24 cellular contexts compared by ENCODE assay signal in genomic region chr2:103805746-103806145, GRCh38.
DNase-seq lines count a peak whose midpoint lies in the region; ATAC-seq, FAIRE-seq and TF ChIP-seq lines count a peak whose summit lies in the region.
"Had no signal": no experiment of that assay in that cellular context is flagged by ENCODE, and none has a peak within 500 bp of the region (broad histone marks: within the 10 kb centered on the region; RNA-seq: fewer than 3 reads in every experiment).

No MANE protein-coding gene starts in this region.

- peaks cover 2 to 10% of the 10 kb centered on the region in 2 donors for H3K4me1 ChIP-seq in neuronal stem cell (ENCODE audit: control insufficient read depth in 2 of 2, insufficient read depth in 1 of 2, low read depth in 1 of 2, low read length in 2 of 2)
- H3K4me1 ChIP-seq: BE2C had no signal

- H3K36me3 Mint-ChIP-seq in activated T-helper 2 cell treated with anti-CD3 and anti-CD28 coated beads, Interferon-gamma antibody, Interleukin-2, Interleukin-4, amounts not matched to agents 10 μg/mL and 5 μg/mL and 100 μg/mL, durations not matched to agents 14 hours and 24 hours and 36 hours (ENCODE audit: low read depth), result no peaks in the 10 kb centered on the region
- H3K36me3 Mint-ChIP-seq: CD4-positive, CD25-positive, alpha-beta regulatory T cell; CD8-positive, alpha-beta memory T cell had no signal

- no peak overlapping the region for H4K91ac ChIP-seq in neuronal stem cell (ENCODE audit: low read depth, low read length, poor library complexity)

- TF ChIP-seq CTCF in bronchial epithelial cell (IDR thresholded peaks at IDR 0.05; ENCODE audit: insufficient read depth, low read length, severe bottlenecking), result no peak

- H3K27ac Mint-ChIP-seq in activated T-helper 2 cell treated with anti-CD3 and anti-CD28 coated beads, Interferon-gamma antibody, Interleukin-2, Interleukin-4, amounts not matched to agents 10 μg/mL and 5 μg/mL and 100 μg/mL, durations not matched to agents 14 hours and 24 hours and 36 hours, result no peak overlapping the region
- H3K27ac Mint-ChIP-seq: CD4-positive, CD25-positive, alpha-beta regulatory T cell; CD8-positive, alpha-beta memory T cell; HFFc6 had no signal

- H3K4me3 ChIP-seq in bronchial epithelial cell (ENCODE audit: low read depth, low read length) (no peak overlapping the region), neuronal stem cell (ENCODE audit: low read length in 2 of 2) (no peak overlapping the region)

- H3K4me1 Mint-ChIP-seq in activated T-helper 2 cell treated with anti-CD3 and anti-CD28 coated beads, Interferon-gamma antibody, Interleukin-2, Interleukin-4, amounts not matched to agents 10 μg/mL and 5 μg/mL and 100 μg/mL, durations not matched to agents 14 hours and 24 hours and 36 hours (ENCODE audit: low read depth), result no peaks in the 10 kb centered on the region
- H3K4me1 Mint-ChIP-seq: CD4-positive, CD25-positive, alpha-beta regulatory T cell; CD8-positive, alpha-beta memory T cell had no signal

- H3K27me3 Mint-ChIP-seq in activated T-helper 2 cell treated with anti-CD3 and anti-CD28 coated beads, Interferon-gamma antibody, Interleukin-2, Interleukin-4, amounts not matched to agents 10 μg/mL and 5 μg/mL and 100 μg/mL, durations not matched to agents 14 hours and 24 hours and 36 hours (ENCODE audit: low read depth), result no peaks in the 10 kb centered on the region
- H3K27me3 Mint-ChIP-seq: CD4-positive, CD25-positive, alpha-beta regulatory T cell; CD8-positive, alpha-beta memory T cell had no signal

- no peak overlapping the region for H3K27ac ChIP-seq in neuronal stem cell (replicated peaks; ENCODE audit: low read length)
- H3K27ac ChIP-seq: HL-60 had no signal

- no peak overlapping the region for H2AK5ac ChIP-seq in neuronal stem cell (ENCODE audit: low read depth, low read length)

- H3K9ac ChIP-seq in neuronal stem cell (ENCODE audit: low read depth, low read length, poor library complexity), result no peak overlapping the region

- FAIRE-seq in RCC 7860 (lab: Jason Lieb, UNC) (no peak), bronchial epithelial cell (lab: Jason Lieb, UNC) (no peak)
- FAIRE-seq: G401.6, GM12892, GM18507, HTR-8/SVneo had no signal

- H3K4me3 Mint-ChIP-seq in activated T-helper 2 cell treated with anti-CD3 and anti-CD28 coated beads, Interferon-gamma antibody, Interleukin-2, Interleukin-4, amounts not matched to agents 10 μg/mL and 5 μg/mL and 100 μg/mL, durations not matched to agents 14 hours and 24 hours and 36 hours (ENCODE audit: low read depth), result no peak overlapping the region
- H3K4me3 Mint-ChIP-seq: CD4-positive, CD25-positive, alpha-beta regulatory T cell; CD8-positive, alpha-beta memory T cell; HFFc6 had no signal

- no peaks in the 10 kb centered on the region for H3K79me1 ChIP-seq in neuronal stem cell (ENCODE audit: low read depth, low read length)

- H3K36me3 ChIP-seq in bronchial epithelial cell (ENCODE audit: control insufficient read depth, insufficient read depth, low read length) (no peaks in the 10 kb centered on the region), neuronal stem cell (replicated peaks in 1 of 2; ENCODE audit: control insufficient read depth in 2 of 2, insufficient read depth in 2 of 2, low read length in 2 of 2) (peaks cover 0 to 2% of the 10 kb centered on the region in 2 donors)
- H3K36me3 ChIP-seq: BE2C had no signal

- H2BK5ac ChIP-seq in neuronal stem cell (ENCODE audit: low read length), result no peak overlapping the region

- no peak overlapping the region for H4K8ac ChIP-seq in neuronal stem cell (ENCODE audit: low read depth, low read length)

- H2BK120ac ChIP-seq in neuronal stem cell (ENCODE audit: low read depth, low read length), result no peak overlapping the region

- H3K14ac ChIP-seq in neuronal stem cell (ENCODE audit: low read length), result peak overlapping the region; percentile 25

- no peak overlapping the region for H2BK12ac ChIP-seq in neuronal stem cell (ENCODE audit: low read length)

- no peak overlapping the region for H3K23ac ChIP-seq in neuronal stem cell (ENCODE audit: low read depth, low read length, poor library complexity)

- no peak overlapping the region for H2BK15ac ChIP-seq in neuronal stem cell (ENCODE audit: low read length)

- DNase-seq in NCI-H226 (peak; percentile 51), RCC 7860 (ENCODE audit: low spot score) (peak; percentile 35), bronchial epithelial cell (ENCODE audit: low read depth) (peak; percentile 59), neuronal stem cell (ENCODE audit: low spot score) (no peak), DMS114 treated with DMSO at 0.1 percent for 48 hours (lab: John Stamatoyannopoulos, UW; ENCODE audit: unreplicated experiment) (no peak), GM03348 (ENCODE audit: low spot score) (no peak)
- DNase-seq in activated T-helper 2 cell treated with anti-CD3 and anti-CD28 coated beads, Interferon-gamma antibody, Interleukin-2, Interleukin-4, amounts not matched to agents 10 μg/mL and 5 μg/mL and 100 μg/mL, durations not matched to agents 14 hours and 24 hours and 36 hours (ENCODE audit: low spot score), result no peak
- DNase-seq: BE2C; C1 segment of cervical spinal cord; CD4-positive, CD25-positive, alpha-beta regulatory T cell; CD8-positive, alpha-beta memory T cell; COR-L47; DMS 273 treated with DMSO at 0.1 percent for 48 hours; GOT3; H7; HFFc6; IMR-90 had no signal

- WGBS in neuronal stem cell (ENCODE audit: extremely low coverage in 2 of 2, insufficient read length in 2 of 2, insufficient replicate concordance in 1 of 2), 2 donors, result no CpG with 5 or more reads among the region's 3 CpGs

- H3K4ac ChIP-seq in neuronal stem cell (ENCODE audit: low read length), result no peak overlapping the region

- H3K9me3 Mint-ChIP-seq in activated T-helper 2 cell treated with anti-CD3 and anti-CD28 coated beads, Interferon-gamma antibody, Interleukin-2, Interleukin-4, amounts not matched to agents 10 μg/mL and 5 μg/mL and 100 μg/mL, durations not matched to agents 14 hours and 24 hours and 36 hours, result peaks cover 22% of the 10 kb centered on the region

- ATAC-seq in GM18520 (IDR thresholded peaks at IDR 0.05; ENCODE audit: unreplicated experiment), result no peak
- ATAC-seq: HCT116 had no signal

- no peak overlapping the region for H2AFZ ChIP-seq in neuronal stem cell (ENCODE audit: low read length)

- peaks cover 8 to 9% of the 10 kb centered on the region in 2 donors for H3K9me3 ChIP-seq in neuronal stem cell (replicated peaks in 1 of 2; ENCODE audit: control insufficient read depth in 2 of 2, insufficient read depth in 1 of 2, low read depth in 1 of 2, low read length in 2 of 2)
- H3K9me3 ChIP-seq: BE2C had no signal

- H3K18ac ChIP-seq in neuronal stem cell (ENCODE audit: low read length), result no peak overlapping the region

- intact Hi-C loops in activated T-helper 2 cell treated with anti-CD3 and anti-CD28 coated beads, Interferon-gamma antibody, Interleukin-2, Interleukin-4, amounts not matched to agents 10 μg/mL and 5 μg/mL and 100 μg/mL, durations not matched to agents 14 hours and 24 hours and 36 hours (cut with micrococcal nuclease), result no loop called here

- no peak overlapping the region for H3K4me2 ChIP-seq in neuronal stem cell (ENCODE audit: insufficient read depth, low read length, poor library complexity, severe bottlenecking)

- H3K27me3 ChIP-seq in bronchial epithelial cell (ENCODE audit: control insufficient read depth, insufficient read depth, low read length) (no peaks in the 10 kb centered on the region), neuronal stem cell (ENCODE audit: control insufficient read depth in 3 of 3, insufficient read depth in 3 of 3, low read depth in 1 of 3, low read length in 3 of 3) (no peaks in the 10 kb centered on the region)
- H3K27me3 ChIP-seq: BE2C had no signal

Comparison
In these comparisons a context has a peak if more than half of its experiments do, and no peak if none do; other contexts are left out.
1. DNase-seq: peak in NCI-H226 (single experiment), RCC 7860 (single experiment) and bronchial epithelial cell (single experiment); none in neuronal stem cell (single experiment), DMS114 treated with DMSO at 0.1 percent for 48 hours (single experiment), activated T-helper 2 cell treated with anti-CD3 and anti-CD28 coated beads, Interferon-gamma antibody, Interleukin-2, Interleukin-4, amounts not matched to agents 10 μg/mL and 5 μg/mL and 100 μg/mL, durations not matched to agents 14 hours and 24 hours and 36 hours (single experiment) and GM03348 (single experiment).